24 cellular contexts compared by ENCODE assay signal in the genomic region with DNA sequence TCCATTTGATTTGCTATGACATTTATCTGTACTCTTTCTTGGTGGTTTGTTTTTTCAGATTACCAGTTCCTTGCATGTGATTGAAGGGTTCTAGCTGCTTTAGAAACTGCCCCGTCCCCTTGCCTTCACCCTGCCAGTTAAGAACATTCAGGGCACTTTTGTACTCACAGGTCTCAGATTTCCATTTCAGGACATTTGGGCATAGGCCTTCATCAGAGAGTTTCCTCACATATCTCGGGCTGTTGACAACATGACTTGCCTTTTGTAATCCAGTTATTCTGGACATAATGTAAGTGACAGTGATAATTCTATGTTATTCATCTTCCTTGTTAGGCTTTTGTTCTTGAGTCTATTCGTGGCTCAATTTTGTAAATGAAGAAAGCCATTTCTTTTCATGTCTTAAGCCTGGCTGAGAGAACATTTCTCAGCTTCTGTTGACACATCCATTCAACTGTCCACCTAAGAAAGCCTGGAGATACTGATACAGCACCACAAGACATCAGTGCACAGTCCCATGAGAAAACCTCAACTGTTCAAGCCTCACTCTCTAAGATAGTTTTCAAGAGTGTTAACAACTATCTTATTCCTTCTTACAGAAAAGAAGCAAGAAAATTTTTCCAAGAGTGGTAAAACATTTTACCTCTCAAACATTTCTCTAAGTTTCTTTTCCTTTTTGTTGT.
DNase-seq lines count a peak whose midpoint lies in the region; ATAC-seq, FAIRE-seq and TF ChIP-seq lines count a peak whose summit lies in the region.
"Had no signal": no experiment of that assay in that cellular context is flagged by ENCODE, and none has a peak within 500 bp of the region (broad histone marks: within the 10 kb centered on the region; RNA-seq: fewer than 3 reads in every experiment).

No MANE protein-coding gene starts in this region.

- no TSS peak for BruUV-seq in endothelial cell of umbilical vein (replicated peaks; lab: Mats Ljungman, UMichigan)

- H3K27ac Mint-ChIP-seq in osteocyte (ENCODE audit: unreplicated experiment): peak overlapping the region; percentile 58
- H3K27ac Mint-ChIP-seq in T-helper 2 cell treated with Interferon-gamma antibody and Interleukin-4, amounts not matched to agents 5 μg/mL and 100 μg/mL, for 36 hours: no peak overlapping the region
- H3K27ac Mint-ChIP-seq: CD8-positive, alpha-beta T cell had no signal

- H2AFZ ChIP-seq in endothelial cell of umbilical vein (ENCODE audit: low read depth, low read length): peak overlapping the region; percentile 21

- intact Hi-C loops in left ventricle myocardium inferior (cut with micrococcal nuclease) (no loop called here), endothelial cell of umbilical vein (cut with micrococcal nuclease) (no loop called here)

- no peak for TF ChIP-seq POLR2A in endothelial cell of umbilical vein (IDR thresholded peaks at IDR 0.05; ENCODE audit: low read depth, low read length)

- H3K27ac ChIP-seq in cardiac muscle cell (peak overlapping the region; percentile 38), left ventricle myocardium inferior (replicated peaks) (no peak overlapping the region), endothelial cell of umbilical vein (ENCODE audit: insufficient read depth, low read depth, low read length) (no peak overlapping the region)
- H3K27ac ChIP-seq in effector memory CD4-positive, alpha-beta T cell (ENCODE audit: insufficient read depth, low read length, poor library complexity, severe bottlenecking): no peak overlapping the region
- H3K27ac ChIP-seq: 22Rv1, KMS-11, SJCRH30 had no signal

- peaks cover 57% of the 10 kb centered on the region for H3K4me1 Mint-ChIP-seq in osteocyte (ENCODE audit: unreplicated experiment)
- peaks cover 32% of the 10 kb centered on the region for H3K4me1 Mint-ChIP-seq in T-helper 2 cell treated with Interferon-gamma antibody and Interleukin-4, amounts not matched to agents 5 μg/mL and 100 μg/mL, for 36 hours (ENCODE audit: low read depth)

- H3K27me3 Mint-ChIP-seq in osteocyte (ENCODE audit: unreplicated experiment): no peaks in the 10 kb centered on the region
- H3K27me3 Mint-ChIP-seq in T-helper 2 cell treated with Interferon-gamma antibody and Interleukin-4, amounts not matched to agents 5 μg/mL and 100 μg/mL, for 36 hours (ENCODE audit: low read depth): no peaks in the 10 kb centered on the region

- DNase-seq in cardiac muscle cell (ENCODE audit: low read depth in 1 of 2, low spot score in 1 of 2): no peak
- DNase-seq in left ventricle myocardium inferior: no peak
- no peak for DNase-seq in endothelial cell of umbilical vein (ENCODE audit: low read depth, low spot score)
- no peak for DNase-seq in osteocyte (ENCODE audit: extremely low spot score, unreplicated experiment)
- no peak for DNase-seq in T-helper 2 cell treated with Interferon-gamma antibody and Interleukin-4, amounts not matched to agents 5 μg/mL and 100 μg/mL, for 36 hours (ENCODE audit: low spot score)
- no peak for DNase-seq in effector memory CD4-positive, alpha-beta T cell
- DNase-seq: AML-193; C1 segment of cervical spinal cord; Calu3; CD8-positive, alpha-beta T cell; DMS153; NCI-H1105 treated with DMSO at 0.1 percent for 48 hours; NCI-H2029 treated with DMSO at 0.1 percent for 48 hours; NCI-H345; NCI-H524; NCI-H774; SJCRH30 had no signal

- TF ChIP-seq CTCF in cardiac muscle cell (IDR thresholded peaks at IDR 0.05; ENCODE audit: low read depth, low read length) (no peak), left ventricle myocardium inferior (IDR thresholded peaks at IDR 0.05; ENCODE audit: borderline replicate concordance) (no peak), endothelial cell of umbilical vein (IDR thresholded peaks at IDR 0.05; ENCODE audit: extremely low read depth in 1 of 2, insufficient read depth in 1 of 2, low read depth in 1 of 2, low read length in 2 of 2) (no peak), osteocyte (IDR thresholded peaks at IDR 0.05) (no peak)

- H3K4me1 ChIP-seq in cardiac muscle cell (ENCODE audit: low read depth) (peaks cover 44% of the 10 kb centered on the region), left ventricle myocardium inferior (peaks cover 37% of the 10 kb centered on the region), endothelial cell of umbilical vein (ENCODE audit: control insufficient read depth, extremely low read depth, insufficient read depth, low read length) (peaks cover 14% of the 10 kb centered on the region)
- no peaks in the 10 kb centered on the region for H3K4me1 ChIP-seq in effector memory CD4-positive, alpha-beta T cell (ENCODE audit: control insufficient read depth, insufficient read depth, low read length, poor library complexity, severe bottlenecking)
- H3K4me1 ChIP-seq: SJCRH30 had no signal

- H3K4me3 Mint-ChIP-seq in osteocyte (ENCODE audit: unreplicated experiment): no peak overlapping the region
- H3K4me3 Mint-ChIP-seq in T-helper 2 cell treated with Interferon-gamma antibody and Interleukin-4, amounts not matched to agents 5 μg/mL and 100 μg/mL, for 36 hours: no peak overlapping the region
- H3K4me3 Mint-ChIP-seq: CD8-positive, alpha-beta T cell had no signal

- dilution Hi-C loops in endothelial cell of umbilical vein (cut with MboI; ENCODE audit: extremely low pct_ligation_motif_present, low sequenced_read_pairs): loop anchor here (25.0 kb wide), 1 partner anchor 90 kb away; no protein-coding TSS in a partner anchor

- POLR2A ChIA-PET in endothelial cell of umbilical vein (lab: Charles Lee): no interaction called here

- no peak overlapping the region for H3K9ac ChIP-seq in endothelial cell of umbilical vein (replicated peaks; ENCODE audit: extremely low read depth, insufficient read depth, low read length)
- H3K9ac ChIP-seq: KMS-11 had no signal

- no peak for ATAC-seq in HG03159 (IDR thresholded peaks at IDR 0.05; ENCODE audit: unreplicated experiment)
- ATAC-seq in GM21723 (IDR thresholded peaks at IDR 0.05; ENCODE audit: unreplicated experiment): no peak
- ATAC-seq: CD8-positive, alpha-beta T cell had no signal

- no peaks in the 10 kb centered on the region for H3K79me2 ChIP-seq in endothelial cell of umbilical vein (ENCODE audit: control insufficient read depth, insufficient read depth, low read length)

- H3K4me3 ChIP-seq in cardiac muscle cell: no peak overlapping the region
- H3K4me3 ChIP-seq in left ventricle myocardium inferior: no peak overlapping the region
- H3K4me3 ChIP-seq in endothelial cell of umbilical vein (replicated peaks in 1 of 3; ENCODE audit: insufficient read depth in 1 of 3, low read depth in 1 of 3, low read length in 3 of 3): no peak overlapping the region
- H3K4me3 ChIP-seq in effector memory CD4-positive, alpha-beta T cell (ENCODE audit: insufficient read depth, low read depth, low read length, poor library complexity, severe bottlenecking): no peak overlapping the region
- H3K4me3 ChIP-seq: SJCRH30 had no signal

- H3K27me3 ChIP-seq in cardiac muscle cell (no peaks in the 10 kb centered on the region), left ventricle myocardium inferior (ENCODE audit: low read depth) (no peaks in the 10 kb centered on the region), endothelial cell of umbilical vein (ENCODE audit: control insufficient read depth in 2 of 2, insufficient read depth in 2 of 2, low read length in 2 of 2) (no peaks in the 10 kb centered on the region)
- H3K27me3 ChIP-seq in effector memory CD4-positive, alpha-beta T cell (replicated peaks; ENCODE audit: control insufficient read depth, insufficient read depth, low read length, poor library complexity, severe bottlenecking): no peaks in the 10 kb centered on the region
- H3K27me3 ChIP-seq: SJCRH30 had no signal

- no peak overlapping the region for H3K4me2 ChIP-seq in endothelial cell of umbilical vein (ENCODE audit: insufficient read depth, low read length)
- H3K4me2 ChIP-seq: KMS-11 had no signal

- no peaks in the 10 kb centered on the region for H3K9me1 ChIP-seq in endothelial cell of umbilical vein (replicated peaks; ENCODE audit: control insufficient read depth, extremely low read depth, insufficient read depth, low read length)

- no peaks in the 10 kb centered on the region for H3K9me3 ChIP-seq in cardiac muscle cell (ENCODE audit: low read depth)
- no peaks in the 10 kb centered on the region for H3K9me3 ChIP-seq in left ventricle myocardium inferior (replicated peaks)
- no peaks in the 10 kb centered on the region for H3K9me3 ChIP-seq in endothelial cell of umbilical vein (replicated peaks; ENCODE audit: control insufficient read depth, insufficient read depth, low read length)
- H3K9me3 ChIP-seq in effector memory CD4-positive, alpha-beta T cell (ENCODE audit: control insufficient read depth, low read length): no peaks in the 10 kb centered on the region
- H3K9me3 ChIP-seq: SJCRH30 had no signal

- H4K20me1 ChIP-seq in endothelial cell of umbilical vein (replicated peaks; ENCODE audit: control insufficient read depth, extremely low read depth, insufficient read depth, low read length): no peaks in the 10 kb centered on the region

- H3K9me3 Mint-ChIP-seq in osteocyte (ENCODE audit: unreplicated experiment): no peaks in the 10 kb centered on the region
- H3K9me3 Mint-ChIP-seq in T-helper 2 cell treated with Interferon-gamma antibody and Interleukin-4, amounts not matched to agents 5 μg/mL and 100 μg/mL, for 36 hours: no peaks in the 10 kb centered on the region
- H3K9me3 Mint-ChIP-seq: CD8-positive, alpha-beta T cell had no signal

- FAIRE-seq in endothelial cell of umbilical vein (lab: Jason Lieb, UNC): no peak
- FAIRE-seq: GM12891, H54, RCC 7860 had no signal

- H3K36me3 ChIP-seq in cardiac muscle cell (no peaks in the 10 kb centered on the region), left ventricle myocardium inferior (no peaks in the 10 kb centered on the region), endothelial cell of umbilical vein (ENCODE audit: control insufficient read depth in 2 of 2, extremely low read depth in 1 of 2, insufficient read depth in 2 of 2, low read length in 2 of 2) (no peaks in the 10 kb centered on the region)
- H3K36me3 ChIP-seq in effector memory CD4-positive, alpha-beta T cell (ENCODE audit: control insufficient read depth, insufficient read depth, low read length): no peaks in the 10 kb centered on the region
- H3K36me3 ChIP-seq: SJCRH30 had no signal

- CTCF ChIA-PET in endothelial cell of umbilical vein (lab: Charles Lee): interaction anchor here (1.2 to 1.6 kb wide), 3 partner anchors 12 to 114 kb away, joined by 3 to 4 read pairs (median 4); no protein-coding TSS in a partner anchor

- no peaks in the 10 kb centered on the region for H3K36me3 Mint-ChIP-seq in osteocyte (ENCODE audit: unreplicated experiment)
- H3K36me3 Mint-ChIP-seq in T-helper 2 cell treated with Interferon-gamma antibody and Interleukin-4, amounts not matched to agents 5 μg/mL and 100 μg/mL, for 36 hours (ENCODE audit: low read depth): peaks cover 3% of the 10 kb centered on the region
- H3K36me3 Mint-ChIP-seq: CD8-positive, alpha-beta T cell had no signal

TF ChIP-seq in endothelial cell of umbilical vein, 7 proteins besides CTCF, POLR2A, EP300 and RAD21 (continues in another document):
- TF ChIP-seq POLR2AphosphoS5 (IDR thresholded peaks at IDR 0.05; ENCODE audit: insufficient read depth, low read depth, low read length) (no peak), FOS (IDR thresholded peaks at IDR 0.05; ENCODE audit: borderline replicate concordance, insufficient read depth, low read length) (no peak)
